Comparison of ENCODE assay signal across 1 cellular context in the genomic region with DNA sequence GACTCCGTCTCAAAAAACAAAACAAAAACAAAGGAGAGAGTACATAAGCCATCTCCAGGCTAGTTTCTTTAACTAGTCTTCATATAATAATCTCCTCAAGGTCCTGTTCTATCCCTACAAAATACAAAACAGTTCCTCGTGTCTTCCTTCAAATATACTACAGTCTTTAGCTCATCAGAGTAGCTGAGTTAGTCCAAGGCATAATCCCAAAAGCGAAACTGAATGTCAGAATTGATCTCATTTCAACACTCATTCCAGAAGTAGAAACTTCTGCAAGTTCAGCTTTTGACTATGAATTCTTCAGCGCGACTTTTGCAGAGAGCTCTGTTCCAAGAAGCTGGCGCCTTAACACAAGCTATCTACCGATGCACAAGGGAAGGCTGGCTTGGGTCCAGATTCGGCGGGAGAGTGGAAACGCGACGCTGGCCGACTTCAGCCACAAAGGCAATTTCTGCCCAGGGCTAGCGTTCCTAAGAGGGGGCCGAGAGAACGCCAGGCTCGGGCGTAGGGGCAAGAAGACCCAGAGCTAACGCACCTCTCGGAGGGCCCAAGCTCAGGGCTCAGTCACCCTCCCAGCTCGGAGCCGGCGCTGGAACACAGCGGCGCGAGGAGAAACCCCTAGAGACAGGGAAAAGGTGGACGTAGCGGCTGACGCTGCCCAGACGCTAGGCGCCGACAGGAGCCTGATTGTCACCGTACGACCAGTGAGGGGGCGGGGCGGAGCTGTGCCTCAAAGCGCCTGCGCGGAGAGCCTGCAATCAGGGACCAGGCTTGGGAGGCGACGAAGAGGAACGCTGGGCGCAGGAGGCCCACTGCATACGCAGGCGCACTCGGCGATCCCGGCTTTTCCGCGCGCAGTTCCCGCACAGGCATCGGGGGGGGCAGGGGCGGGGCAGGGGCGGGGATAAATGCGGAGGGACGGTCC.
TF ChIP-seq lines count a peak whose summit lies in the region.

No MANE protein-coding gene starts in this region.

TF ChIP-seq in HepG2, 621 proteins besides CTCF, POLR2A, EP300 and RAD21 (continues in another document):
- TF ChIP-seq MLX (CRISPR knock-in tag; IDR thresholded peaks at IDR 0.05), result no peak
- TF ChIP-seq TCF7L2 (IDR thresholded peaks at IDR 0.05; ENCODE audit: low read depth, low read length), result no peak
- TF ChIP-seq CENPX (CRISPR knock-in tag; IDR thresholded peaks at IDR 0.05), result no peak
- TF ChIP-seq RFXAP (CRISPR knock-in tag; IDR thresholded peaks at IDR 0.05; ENCODE audit: borderline replicate concordance), result peak; percentile 88
- TF ChIP-seq TSC22D2 (CRISPR knock-in tag; IDR thresholded peaks at IDR 0.05; ENCODE audit: borderline replicate concordance), result no peak
- TF ChIP-seq ZNF770 (CRISPR knock-in tag; IDR thresholded peaks at IDR 0.05), result no peak
- TF ChIP-seq, protein P1, sequence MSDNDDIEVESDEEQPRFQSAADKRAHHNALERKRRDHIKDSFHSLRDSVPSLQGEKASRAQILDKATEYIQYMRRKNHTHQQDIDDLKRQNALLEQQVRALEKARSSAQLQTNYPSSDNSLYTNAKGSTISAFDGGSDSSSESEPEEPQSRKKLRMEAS (IDR thresholded peaks at IDR 0.05), result peak; percentile 70; the same call in 1 of the 2 replicates
- TF ChIP-seq NFIC (IDR thresholded peaks at IDR 0.05; ENCODE audit: low read length), result peak; percentile 46; the same call in 1 of the 2 replicates
- no peak for TF ChIP-seq ZNF180 (CRISPR knock-in tag; IDR thresholded peaks at IDR 0.05; ENCODE audit: borderline replicate concordance, low read depth)
- TF ChIP-seq HES4 (CRISPR knock-in tag; IDR thresholded peaks at IDR 0.05; ENCODE audit: borderline replicate concordance), result no peak
- no peak; the same call in 1 of the 2 replicates for TF ChIP-seq PPARG (CRISPR knock-in tag; conservative IDR thresholded peaks at IDR 0.05)
- no peak; the same call in 1 of the 2 replicates for TF ChIP-seq ZNF652 (CRISPR knock-in tag; IDR thresholded peaks at IDR 0.05; ENCODE audit: borderline replicate concordance, low read depth)
- TF ChIP-seq ZNF512 (CRISPR knock-in tag; IDR thresholded peaks at IDR 0.05), result no peak
- TF ChIP-seq, protein P2, sequence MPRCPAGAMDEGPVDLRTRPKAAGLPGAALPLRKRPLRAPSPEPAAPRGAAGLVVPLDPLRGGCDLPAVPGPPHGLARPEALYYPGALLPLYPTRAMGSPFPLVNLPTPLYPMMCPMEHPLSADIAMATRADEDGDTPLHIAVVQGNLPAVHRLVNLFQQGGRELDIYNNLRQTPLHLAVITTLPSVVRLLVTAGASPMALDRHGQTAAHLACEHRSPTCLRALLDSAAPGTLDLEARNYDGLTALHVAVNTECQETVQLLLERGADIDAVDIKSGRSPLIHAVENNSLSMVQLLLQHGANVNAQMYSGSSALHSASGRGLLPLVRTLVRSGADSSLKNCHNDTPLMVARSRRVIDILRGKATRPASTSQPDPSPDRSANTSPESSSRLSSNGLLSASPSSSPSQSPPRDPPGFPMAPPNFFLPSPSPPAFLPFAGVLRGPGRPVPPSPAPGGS (CRISPR knock-in tag; IDR thresholded peaks at IDR 0.05), result no peak; the same call in 1 of the 2 replicates
- peak; percentile 77 for TF ChIP-seq HDAC1 (CRISPR knock-in tag; IDR thresholded peaks at IDR 0.05)
- TF ChIP-seq ARID2 (CRISPR knock-in tag; IDR thresholded peaks at IDR 0.05; ENCODE audit: borderline replicate concordance), result peak; percentile 82
- no peak for TF ChIP-seq ZSCAN30 (CRISPR knock-in tag; IDR thresholded peaks at IDR 0.05)
- TF ChIP-seq IRF9 (CRISPR knock-in tag; IDR thresholded peaks at IDR 0.05; ENCODE audit: borderline replicate concordance), result peak; percentile 49; the same call in 1 of the 2 replicates
- TF ChIP-seq ZNF24 (IDR thresholded peaks at IDR 0.05), result no peak
- TF ChIP-seq MYC (CRISPR knock-in tag; IDR thresholded peaks at IDR 0.05; ENCODE audit: borderline replicate concordance), result no peak
- no peak for TF ChIP-seq ZNF737 (CRISPR knock-in tag; IDR thresholded peaks at IDR 0.05; ENCODE audit: borderline replicate concordance)
- TF ChIP-seq MED1 (CRISPR knock-in tag; IDR thresholded peaks at IDR 0.05), result peak; percentile 57
- TF ChIP-seq, protein P3, sequence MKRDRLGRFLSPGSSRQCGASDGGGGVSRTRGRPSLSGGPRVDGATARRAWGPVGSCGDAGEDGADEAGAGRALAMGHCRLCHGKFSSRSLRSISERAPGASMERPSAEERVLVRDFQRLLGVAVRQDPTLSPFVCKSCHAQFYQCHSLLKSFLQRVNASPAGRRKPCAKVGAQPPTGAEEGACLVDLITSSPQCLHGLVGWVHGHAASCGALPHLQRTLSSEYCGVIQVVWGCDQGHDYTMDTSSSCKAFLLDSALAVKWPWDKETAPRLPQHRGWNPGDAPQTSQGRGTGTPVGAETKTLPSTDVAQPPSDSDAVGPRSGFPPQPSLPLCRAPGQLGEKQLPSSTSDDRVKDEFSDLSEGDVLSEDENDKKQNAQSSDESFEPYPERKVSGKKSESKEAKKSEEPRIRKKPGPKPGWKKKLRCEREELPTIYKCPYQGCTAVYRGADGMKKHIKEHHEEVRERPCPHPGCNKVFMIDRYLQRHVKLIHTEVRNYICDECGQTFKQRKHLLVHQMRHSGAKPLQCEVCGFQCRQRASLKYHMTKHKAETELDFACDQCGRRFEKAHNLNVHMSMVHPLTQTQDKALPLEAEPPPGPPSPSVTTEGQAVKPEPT (CRISPR knock-in tag; IDR thresholded peaks at IDR 0.05; ENCODE audit: low read depth), result peak; percentile 79; the same call in 1 of the 2 replicates
- no peak for TF ChIP-seq PHF21A (CRISPR knock-in tag; IDR thresholded peaks at IDR 0.05)
- no peak for TF ChIP-seq ZBTB3 (CRISPR knock-in tag; IDR thresholded peaks at IDR 0.05; ENCODE audit: borderline replicate concordance, low read depth)
- TF ChIP-seq TBL1XR1 (IDR thresholded peaks at IDR 0.05; ENCODE audit: borderline replicate concordance, low read length, partially characterized antibody), result no peak
- no peak for TF ChIP-seq KDM6A (CRISPR knock-in tag; IDR thresholded peaks at IDR 0.05; ENCODE audit: low read depth)
- TF ChIP-seq ZNF746 (CRISPR knock-in tag; IDR thresholded peaks at IDR 0.05), result 0 out of 2 replicates have a peak, but pooled peaks have one; percentile 40
- TF ChIP-seq MZF1 (CRISPR knock-in tag; IDR thresholded peaks at IDR 0.05; ENCODE audit: borderline replicate concordance), result no peak
- no peak for TF ChIP-seq TEAD2 (CRISPR knock-in tag; IDR thresholded peaks at IDR 0.05)
- TF ChIP-seq HNF4A (CRISPR knock-in tag; IDR thresholded peaks at IDR 0.05), result no peak
- no peak for TF ChIP-seq TOE1 (CRISPR knock-in tag; IDR thresholded peaks at IDR 0.05)
- TF ChIP-seq ETV6 (CRISPR knock-in tag; conservative IDR thresholded peaks at IDR 0.05), result no peak
- TF ChIP-seq SOX5 (CRISPR knock-in tag; IDR thresholded peaks at IDR 0.05; ENCODE audit: borderline replicate concordance), result no peak
- TF ChIP-seq SRSF4 (IDR thresholded peaks at IDR 0.05; ENCODE audit: low read depth, low read length, poor library complexity, severe bottlenecking), result no peak
- peak; percentile 56; the same call in 1 of the 2 replicates for TF ChIP-seq AFF4 (CRISPR knock-in tag; IDR thresholded peaks at IDR 0.05)
- no peak for TF ChIP-seq SKIL (CRISPR knock-in tag; IDR thresholded peaks at IDR 0.05; ENCODE audit: borderline replicate concordance)
- TF ChIP-seq, protein P4, sequence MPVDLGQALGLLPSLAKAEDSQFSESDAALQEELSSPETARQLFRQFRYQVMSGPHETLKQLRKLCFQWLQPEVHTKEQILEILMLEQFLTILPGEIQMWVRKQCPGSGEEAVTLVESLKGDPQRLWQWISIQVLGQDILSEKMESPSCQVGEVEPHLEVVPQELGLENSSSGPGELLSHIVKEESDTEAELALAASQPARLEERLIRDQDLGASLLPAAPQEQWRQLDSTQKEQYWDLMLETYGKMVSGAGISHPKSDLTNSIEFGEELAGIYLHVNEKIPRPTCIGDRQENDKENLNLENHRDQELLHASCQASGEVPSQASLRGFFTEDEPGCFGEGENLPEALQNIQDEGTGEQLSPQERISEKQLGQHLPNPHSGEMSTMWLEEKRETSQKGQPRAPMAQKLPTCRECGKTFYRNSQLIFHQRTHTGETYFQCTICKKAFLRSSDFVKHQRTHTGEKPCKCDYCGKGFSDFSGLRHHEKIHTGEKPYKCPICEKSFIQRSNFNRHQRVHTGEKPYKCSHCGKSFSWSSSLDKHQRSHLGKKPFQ (CRISPR knock-in tag; IDR thresholded peaks at IDR 0.05; ENCODE audit: insufficient replicate concordance), result peak; percentile 15
- peak; percentile 43; the same call in 1 of the 2 replicates for TF ChIP-seq SPEN (CRISPR knock-in tag; IDR thresholded peaks at IDR 0.05; ENCODE audit: low read depth)
